In the genomic region with DNA sequence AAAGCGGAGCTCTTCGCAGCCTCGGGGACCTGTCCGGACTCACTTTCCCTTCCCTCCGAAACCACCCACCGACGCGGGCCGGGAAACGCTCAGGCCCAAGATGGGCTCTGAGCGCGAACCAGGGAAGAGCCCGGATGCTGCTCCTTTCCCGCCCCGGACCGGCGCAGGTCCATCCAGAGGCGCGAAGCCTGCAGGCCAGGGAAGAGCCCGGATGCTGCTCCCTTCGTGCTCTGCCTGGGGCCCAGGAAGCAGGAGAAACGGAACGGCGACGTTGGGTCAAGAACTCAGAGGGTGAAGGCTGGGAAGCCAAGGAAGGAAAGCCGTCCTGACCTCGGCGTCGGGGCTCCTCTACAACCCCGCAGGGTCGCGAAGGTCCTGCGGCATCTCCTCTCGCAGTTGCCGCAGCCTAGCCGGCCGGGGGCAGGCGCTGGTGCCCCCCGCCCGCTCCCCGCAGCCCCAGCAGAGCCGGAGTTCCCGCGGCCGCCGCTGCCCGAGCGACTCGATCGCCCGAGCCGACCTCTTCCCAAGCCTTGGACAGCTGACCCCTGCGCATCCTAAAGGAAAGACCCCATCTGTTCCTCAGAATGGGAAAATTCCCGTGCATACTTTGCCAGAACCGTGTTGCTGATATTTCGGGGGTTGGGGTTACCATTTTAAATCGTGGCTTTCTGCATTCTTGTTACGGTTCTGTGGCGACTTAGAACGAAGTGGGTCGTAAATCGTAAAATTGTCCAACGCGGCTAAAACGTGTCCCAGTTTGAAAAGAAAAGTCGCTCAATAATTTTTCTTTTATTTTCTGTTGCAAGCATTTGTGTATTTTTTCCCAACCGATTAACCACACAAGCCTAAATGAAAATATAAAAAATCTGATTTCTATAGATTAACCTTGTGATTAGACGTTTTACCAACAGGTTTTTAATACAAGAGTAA, we compare ENCODE assay signal across 21 cellular contexts. TPM values are rescaled to one million over a fixed set of nuclear protein-coding genes. Genes with fewer than 3 reads are reported as not detected.
A peak's percentile ranks its signal among the peaks of the same experiment; 100 is the strongest.
DNase-seq lines count a peak whose midpoint lies in the region; TF ChIP-seq lines count a peak whose summit lies in the region.
"Had no signal": no experiment of that assay in that cellular context is flagged by ENCODE, and none has a peak within 500 bp of the region (broad histone marks: within the 10 kb centered on the region; RNA-seq: fewer than 3 reads in every experiment).

No MANE protein-coding gene starts in this region.

- no peaks in the 10 kb centered on the region for H3K9me2 ChIP-seq in GM23248 (ENCODE audit: insufficient read depth)

- H3K27ac ChIP-seq in GM23248 = no peak overlapping the region
- H3K27ac ChIP-seq: body of pancreas, neutrophil, tibial artery had no signal

- H3K9me3 ChIP-seq in GM23248 (ENCODE audit: low read depth) = no peaks in the 10 kb centered on the region
- H3K9me3 ChIP-seq: neutrophil had no signal

- H3K36me3 ChIP-seq in GM23248 (ENCODE audit: low read depth) = no peaks in the 10 kb centered on the region
- H3K36me3 ChIP-seq in kidney epithelial cell (ENCODE audit: control insufficient read depth, insufficient read depth, low read length) = no peaks in the 10 kb centered on the region
- H3K36me3 ChIP-seq: neutrophil, tibial artery had no signal

- H3K27me3 ChIP-seq in GM23248 (replicated peaks; ENCODE audit: insufficient read depth) = peaks cover 8% of the 10 kb centered on the region; the same call in 1 of the 2 replicates
- H3K27me3 ChIP-seq in kidney epithelial cell (ENCODE audit: control insufficient read depth, insufficient read depth, low read length) = peaks cover 11% of the 10 kb centered on the region

- no peaks in the 10 kb centered on the region for H3K36me3 Mint-ChIP-seq in activated naive CD8-positive, alpha-beta T cell treated with anti-CD3 and anti-CD28 coated beads for 36 hours

- peaks cover 75% of the 10 kb centered on the region for H3K27me3 Mint-ChIP-seq in activated naive CD8-positive, alpha-beta T cell treated with anti-CD3 and anti-CD28 coated beads for 36 hours

- H3K9ac ChIP-seq in GM23248 = no peak overlapping the region

- peak; percentile 15 for DNase-seq in GM23248
- no peak for DNase-seq in activated naive CD8-positive, alpha-beta T cell treated with anti-CD3 and anti-CD28 coated beads for 36 hours
- DNase-seq in kidney epithelial cell (ENCODE audit: low read depth) = no peak
- no peak for DNase-seq in skeletal muscle cell (ENCODE audit: low read depth)
- no peak for DNase-seq in NCI-H774 (lab: John Stamatoyannopoulos, UW)
- no peak for DNase-seq in NCI-H1436 (lab: John Stamatoyannopoulos, UW)
- DNase-seq in 8988T = no peak
- no peak for DNase-seq in DMS 273 treated with DMSO at 0.1 percent for 48 hours (lab: John Stamatoyannopoulos, UW)
- DNase-seq: activated gamma-delta T cell; AML-193; body of pancreas; erythroblast; NCI-H2029 treated with DMSO at 0.1 percent for 48 hours; NCI-H510A treated with DMSO at 0.1 percent for 48 hours; SIG-M5; stimulated activated CD4-positive, alpha-beta T cell treated with anti-CD3 and anti-CD28 coated beads, Interleukin-4, amount 100 ng/mL, for 24 hours; tibial artery had no signal

- no peaks in the 10 kb centered on the region for H3K4me1 ChIP-seq in GM23248 (ENCODE audit: insufficient read depth)
- H3K4me1 ChIP-seq: body of pancreas had no signal

- peaks cover 4% of the 10 kb centered on the region for H3K4me1 Mint-ChIP-seq in activated naive CD8-positive, alpha-beta T cell treated with anti-CD3 and anti-CD28 coated beads for 36 hours

- no peak overlapping the region for H3K27ac Mint-ChIP-seq in activated naive CD8-positive, alpha-beta T cell treated with anti-CD3 and anti-CD28 coated beads for 36 hours
- H3K27ac Mint-ChIP-seq: T-helper 2 cell treated with Interferon-gamma antibody and Interleukin-4, amounts not matched to agents 5 μg/mL and 100 μg/mL, for 36 hours had no signal

- no peak overlapping the region for H3K4me2 ChIP-seq in GM23248 (ENCODE audit: unreplicated experiment)

- no peaks in the 10 kb centered on the region for H3F3A ChIP-seq in GM23248 (ENCODE audit: insufficient read depth)

- no peaks in the 10 kb centered on the region for H3K79me2 ChIP-seq in GM23248 (ENCODE audit: insufficient read depth)

- H3K4me3 ChIP-seq in GM23248 (peak overlapping the region; percentile 27; the same call in 1 of the 2 replicates), kidney epithelial cell (ENCODE audit: low read depth, low read length) (peak overlapping the region; percentile 20), skeletal muscle cell (ENCODE audit: low read depth, low read length) (peak overlapping the region; percentile 13)
- H3K4me3 ChIP-seq: body of pancreas had no signal

- no peaks in the 10 kb centered on the region for H3K9me3 Mint-ChIP-seq in activated naive CD8-positive, alpha-beta T cell treated with anti-CD3 and anti-CD28 coated beads for 36 hours
- H3K9me3 Mint-ChIP-seq: T-helper 2 cell treated with Interferon-gamma antibody and Interleukin-4, amounts not matched to agents 5 μg/mL and 100 μg/mL, for 36 hours had no signal

- H4K20me1 ChIP-seq in GM23248 (ENCODE audit: insufficient read depth) = no peaks in the 10 kb centered on the region

- TF ChIP-seq CTCF in kidney epithelial cell (IDR thresholded peaks at IDR 0.05; ENCODE audit: insufficient read depth, low read length, poor library complexity, severe bottlenecking) = no peak

- 30 to 38% methylated on average over 43 to 52 of the region's 68 CpGs for WGBS in GM23248 (ENCODE audit: low coverage in 1 of 2, low lambda C conversion rate in 2 of 2, missing lambda C conversion rate in 2 of 2), 2 experiments

- H3K4me3 Mint-ChIP-seq in activated naive CD8-positive, alpha-beta T cell treated with anti-CD3 and anti-CD28 coated beads for 36 hours = peak overlapping the region; percentile 32
- H3K4me3 Mint-ChIP-seq: T-helper 2 cell treated with Interferon-gamma antibody and Interleukin-4, amounts not matched to agents 5 μg/mL and 100 μg/mL, for 36 hours had no signal

- peak overlapping the region; percentile 72 for H2AFZ ChIP-seq in GM23248

- in situ Hi-C loops in GM23248 (cut with MboI) = no loop called here

RNA-seq across cellular contexts. Expression of a gene that starts 7.5 kb away (rescaled TPM):
- 0.89 and 0.97 TPM in 2 replicates for total RNA-seq in GM23248 (2014; rRNA removed; shearing (Covaris generic))
- 1.6 and 1.8 TPM in 2 replicates for polyA plus RNA-seq in GM23248 (2016; fragmentation: Nextera tagmentation; extraction: Ambion mirVana)
- total RNA-seq in activated naive CD8-positive, alpha-beta T cell treated with anti-CD3 and anti-CD28 coated beads for 36 hours = under 1 TPM; 0.24 to 0.35 TPM
- 2.8 and 4.3 TPM in 2 replicates for total RNA-seq in kidney epithelial cell
- total RNA-seq: body of pancreas, skeletal muscle tissue had no signal

RNA-seq across cellular contexts. Expression of a gene that starts 14.2 kb away (rescaled TPM):
- not detected in 2 replicates for total RNA-seq in GM23248 (2014; rRNA removed; shearing (Covaris generic))
- 0.09 TPM in 1 of 2 replicates, not detected in the other for polyA plus RNA-seq in GM23248 (2016; fragmentation: Nextera tagmentation; extraction: Ambion mirVana)
- not detected for total RNA-seq in activated naive CD8-positive, alpha-beta T cell treated with anti-CD3 and anti-CD28 coated beads for 36 hours
- total RNA-seq in kidney epithelial cell = 0.34 and 1.1 TPM in 2 replicates
- total RNA-seq: G401 had no signal

RNA-seq across cellular contexts. Expression of a gene that starts 42.3 kb away (rescaled TPM):
- total RNA-seq in GM23248 (2014; rRNA removed; shearing (Covaris generic)) = 0.13 and 1.8 TPM in 2 replicates
- 3.1 and 3.3 TPM in 2 replicates for polyA plus RNA-seq in GM23248 (2016; fragmentation: Nextera tagmentation; extraction: Ambion mirVana)
- not detected for total RNA-seq in activated naive CD8-positive, alpha-beta T cell treated with anti-CD3 and anti-CD28 coated beads for 36 hours
- total RNA-seq in kidney epithelial cell = 4.5 and 7.4 TPM in 2 replicates
- total RNA-seq: G401 had no signal

RNA-seq across cellular contexts. Expression of a gene that starts 55.2 kb away (rescaled TPM):
- 0.25 and 4.0 TPM in 2 replicates for total RNA-seq in GM23248 (2014; rRNA removed; shearing (Covaris generic))
- 1.3 and 1.9 TPM in 2 replicates for polyA plus RNA-seq in GM23248 (2016; fragmentation: Nextera tagmentation; extraction: Ambion mirVana)
- not detected for total RNA-seq in activated naive CD8-positive, alpha-beta T cell treated with anti-CD3 and anti-CD28 coated beads for 36 hours
- total RNA-seq in kidney epithelial cell = 18.8 and 19.1 TPM in 2 replicates

RNA-seq across cellular contexts. Expression of a gene that starts 59.3 kb away (rescaled TPM):
- total RNA-seq in GM23248 (2014; rRNA removed; shearing (Covaris generic)) = 0.51 and 3.2 TPM in 2 replicates
- 3.5 and 3.7 TPM in 2 replicates for polyA plus RNA-seq in GM23248 (2016; fragmentation: Nextera tagmentation; extraction: Ambion mirVana)
- not detected for total RNA-seq in activated naive CD8-positive, alpha-beta T cell treated with anti-CD3 and anti-CD28 coated beads for 36 hours
- 4.8 and 10.5 TPM in 2 replicates for total RNA-seq in kidney epithelial cell
- total RNA-seq: body of pancreas had no signal
